Comparison of ENCODE assay signal across 25 cellular contexts in the genomic region with DNA sequence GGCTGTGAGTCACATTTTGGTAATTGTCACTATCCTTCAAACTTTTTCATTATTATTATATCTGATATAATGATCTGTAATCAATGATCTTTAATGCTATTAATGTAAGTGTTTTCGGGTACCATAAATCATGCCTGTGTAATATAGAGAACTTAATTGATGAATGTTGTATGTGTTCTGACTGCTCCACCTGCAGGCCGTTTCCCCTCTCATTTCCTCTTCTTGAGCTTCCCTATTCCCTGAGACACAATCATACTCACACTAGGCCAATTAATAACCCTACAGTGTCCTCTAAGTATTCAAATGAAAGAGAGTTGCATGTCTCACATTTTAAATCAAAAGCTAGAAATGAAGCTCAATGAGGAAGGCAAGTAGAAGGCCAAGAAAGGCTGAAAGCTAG.
A peak's percentile ranks its signal among the peaks of the same experiment; 100 is the strongest.
DNase-seq lines count a peak whose midpoint lies in the region; FAIRE-seq and TF ChIP-seq lines count a peak whose summit lies in the region.
"Had no signal": no experiment of that assay in that cellular context is flagged by ENCODE, and none has a peak within 500 bp of the region (broad histone marks: within the 10 kb centered on the region; RNA-seq: fewer than 3 reads in every experiment).

No MANE protein-coding gene starts in this region.

- H3F3A ChIP-seq in GM23248 (ENCODE audit: insufficient read depth): no peaks in the 10 kb centered on the region

- H2AFZ ChIP-seq in H1 (ENCODE audit: low read length) (no peak overlapping the region), GM23248 (no peak overlapping the region), trophoblast cell (ENCODE audit: insufficient read depth, low read length, poor library complexity) (no peak overlapping the region)

- H3K14ac ChIP-seq in H1 (ENCODE audit: insufficient read length): no peak overlapping the region
- H3K14ac ChIP-seq in trophoblast cell (ENCODE audit: low read length): no peak overlapping the region

- no peak overlapping the region for H3K56ac ChIP-seq in H1 (replicated peaks; ENCODE audit: insufficient read length, low read depth, low read length)

- H4K8ac ChIP-seq in H1 (ENCODE audit: extremely low read depth, insufficient read depth, low read length) (no peak overlapping the region), trophoblast cell (ENCODE audit: low read depth, low read length) (no peak overlapping the region)

- no peaks in the 10 kb centered on the region for H3K9me3 ChIP-seq in H1 (ENCODE audit: insufficient read depth in 2 of 2, low read depth in 1 of 2, low read length in 1 of 2)
- no peaks in the 10 kb centered on the region for H3K9me3 ChIP-seq in GM23248 (ENCODE audit: low read depth)
- H3K9me3 ChIP-seq in colonic mucosa: no peaks in the 10 kb centered on the region
- no peaks in the 10 kb centered on the region for H3K9me3 ChIP-seq in trophoblast cell (ENCODE audit: insufficient read depth, low read depth, low read length)
- H3K9me3 ChIP-seq: breast epithelium, heart right ventricle had no signal

- peak; percentile 2 for DNase-seq in COLO668 (lab: John Stamatoyannopoulos, UW; ENCODE audit: unreplicated experiment)
- no peak for DNase-seq in GM10266 (ENCODE audit: extremely low spot score)
- DNase-seq in NCI-H69 (lab: John Stamatoyannopoulos, UW): peak; percentile 50
- no peak for DNase-seq in H1 (ENCODE audit: low read depth in 1 of 2, low spot score in 2 of 2)
- DNase-seq in GM23248: no peak
- no peak for DNase-seq in colonic mucosa
- no peak for DNase-seq in superior temporal gyrus (ENCODE audit: extremely low spot score)
- DNase-seq in trophoblast cell: no peak
- DNase-seq: activated CD4-positive, alpha-beta T cell treated with anti-CD3 and anti-CD28 coated beads for 36 hours; activated naive CD4-positive, alpha-beta T cell treated with anti-CD3 and anti-CD28 coated beads for 36 hours; activated T-cell treated with anti-CD3 and anti-CD28 coated beads, Interleukin-2, amount 50 U/mL, for 4 hours; amniotic stem cell; CD4-positive, alpha-beta T cell; DMS153; heart right ventricle; left colon; naive B cell; NCI-H1694; NCI-H345; stimulated activated CD4-positive, alpha-beta T cell treated with anti-CD3 and anti-CD28 coated beads, Interleukin-4, amount 100 ng/mL, for 1 hour; stimulated activated naive CD4-positive, alpha-beta T cell had no signal

- H3K79me2 ChIP-seq in H1 (ENCODE audit: control insufficient read depth in 1 of 2, insufficient read depth in 2 of 2, low read length in 2 of 2) (no peaks in the 10 kb centered on the region), GM23248 (ENCODE audit: insufficient read depth) (no peaks in the 10 kb centered on the region), trophoblast cell (ENCODE audit: control insufficient read depth, insufficient read depth, low read length, poor library complexity) (no peaks in the 10 kb centered on the region)

- no peak overlapping the region for H2BK15ac ChIP-seq in H1 (ENCODE audit: low read length)

- no peaks in the 10 kb centered on the region for H3K23me2 ChIP-seq in H1 (ENCODE audit: low read depth, low read length)

- no peak overlapping the region for H3K4me3 ChIP-seq in H1 (ENCODE audit: extremely low read depth in 1 of 4, insufficient read depth in 2 of 4, low read depth in 3 of 4, low read length in 4 of 4)
- no peak overlapping the region for H3K4me3 ChIP-seq in GM23248
- H3K4me3 ChIP-seq in colonic mucosa: no peak overlapping the region
- no peak overlapping the region for H3K4me3 ChIP-seq in trophoblast cell (ENCODE audit: low read depth, low read length)
- H3K4me3 ChIP-seq: breast epithelium, GM12878, heart right ventricle, smooth muscle cell had no signal

- no peaks in the 10 kb centered on the region for H3K27me3 ChIP-seq in H1 (replicated peaks in 1 of 4; ENCODE audit: control insufficient read depth in 3 of 4, extremely low read depth in 1 of 4, insufficient read depth in 3 of 4, low read length in 3 of 4)
- H3K27me3 ChIP-seq in GM23248 (replicated peaks; ENCODE audit: insufficient read depth): no peaks in the 10 kb centered on the region
- H3K27me3 ChIP-seq in colonic mucosa: no peaks in the 10 kb centered on the region
- no peaks in the 10 kb centered on the region for H3K27me3 ChIP-seq in trophoblast cell (ENCODE audit: insufficient read depth, low read length)
- H3K27me3 ChIP-seq: breast epithelium, heart right ventricle had no signal

- in situ Hi-C loops in GM23248 (cut with MboI): no loop called here

- H3K4me2 ChIP-seq in H1 (ENCODE audit: insufficient read depth in 1 of 2, low read depth in 2 of 2, low read length in 2 of 2): no peak overlapping the region
- no peak overlapping the region for H3K4me2 ChIP-seq in GM23248 (ENCODE audit: unreplicated experiment)
- H3K4me2 ChIP-seq in trophoblast cell (ENCODE audit: low read length): no peak overlapping the region
- H3K4me2 ChIP-seq: smooth muscle cell had no signal

- no peak overlapping the region for H2BK20ac ChIP-seq in H1 (ENCODE audit: low read length)

- FAIRE-seq in H1 (lab: Jason Lieb, UNC): no peak
- FAIRE-seq: GM12878, TTC549 had no signal

- H3K4ac ChIP-seq in H1 (replicated peaks; ENCODE audit: insufficient read length, low read depth, low read length) (no peak overlapping the region), trophoblast cell (ENCODE audit: low read depth, low read length) (no peak overlapping the region)

- H2BK120ac ChIP-seq in H1 (replicated peaks; ENCODE audit: low read depth, low read length) (no peak overlapping the region), trophoblast cell (ENCODE audit: insufficient read depth, low read length, poor library complexity) (no peak overlapping the region)

- no peak overlapping the region for H3K18ac ChIP-seq in H1 (ENCODE audit: extremely low read depth, low read length)
- no peak overlapping the region for H3K18ac ChIP-seq in trophoblast cell (ENCODE audit: low read length)

- no peak for TF ChIP-seq EP300 in H1 (IDR thresholded peaks at IDR 0.05; ENCODE audit: borderline replicate concordance in 1 of 2, low read depth in 2 of 2, low read length in 2 of 2)

- intact Hi-C loops in colonic mucosa (cut with DNase I): no loop called here

- H4K12ac ChIP-seq in trophoblast cell (ENCODE audit: low read depth, low read length): no peak overlapping the region

- no peaks in the 10 kb centered on the region for H4K20me1 ChIP-seq in H1 (replicated peaks in 1 of 2; ENCODE audit: control insufficient read depth in 1 of 2, insufficient read depth in 2 of 2, low read length in 2 of 2)
- no peaks in the 10 kb centered on the region for H4K20me1 ChIP-seq in GM23248 (ENCODE audit: insufficient read depth)

- no peaks in the 10 kb centered on the region for H3K4me1 ChIP-seq in H1 (replicated peaks in 1 of 4; ENCODE audit: control insufficient read depth in 3 of 4, insufficient read depth in 4 of 4, low read length in 3 of 4)
- H3K4me1 ChIP-seq in GM23248 (ENCODE audit: insufficient read depth): peaks cover 10% of the 10 kb centered on the region; the same call in 1 of the 2 replicates
- no peaks in the 10 kb centered on the region for H3K4me1 ChIP-seq in colonic mucosa
- no peaks in the 10 kb centered on the region for H3K4me1 ChIP-seq in trophoblast cell (ENCODE audit: control insufficient read depth in 1 of 2, insufficient read depth in 2 of 2, low read length in 2 of 2)
- H3K4me1 ChIP-seq: breast epithelium had no signal

- peak; percentile 14 for TF ChIP-seq CTCF in GM10266 (IDR thresholded peaks at IDR 0.05; ENCODE audit: control insufficient read depth, insufficient read depth, low read depth, missing control alignments)
- TF ChIP-seq CTCF in H1 (IDR thresholded peaks at IDR 0.05; ENCODE audit: control extremely low read depth in 1 of 3, insufficient read depth in 1 of 3, low read depth in 1 of 3, low read length in 3 of 3): peak in 1 of 3 experiments; percentile 12; a peak in 2 of 4 replicates
- TF ChIP-seq CTCF in colonic mucosa (IDR thresholded peaks at IDR 0.05): no peak

- POLR2A ChIA-PET in H1 (lab: Charles Lee; ENCODE audit: partially characterized antibody): no interaction called here

- CTCF ChIA-PET in H1 (lab: Charles Lee; ENCODE audit: partially characterized antibody): interaction anchor here (1.0 to 1.8 kb wide), 9 partner anchors 11 to 302 kb away, joined by 3 to 5 read pairs (median 3); no protein-coding TSS in a partner anchor

- H3K23ac ChIP-seq in H1 (ENCODE audit: insufficient read length) (no peak overlapping the region), trophoblast cell (ENCODE audit: low read length) (no peak overlapping the region)

- H4K5ac ChIP-seq in H1 (ENCODE audit: insufficient read length, low read depth, low read length): no peak overlapping the region

- no peaks in the 10 kb centered on the region for H3K9me2 ChIP-seq in GM23248 (ENCODE audit: insufficient read depth)

- no peak overlapping the region for H4K91ac ChIP-seq in H1 (replicated peaks; ENCODE audit: insufficient read length, low read length)
- no peak overlapping the region for H4K91ac ChIP-seq in trophoblast cell (ENCODE audit: low read depth, low read length)

- no peak for TF ChIP-seq POLR2A in H1 (IDR thresholded peaks at IDR 0.05; ENCODE audit: control extremely low read depth in 1 of 2, low read depth in 2 of 2, low read length in 2 of 2)

- H2BK5ac ChIP-seq in H1 (ENCODE audit: low read depth, low read length): no peak overlapping the region
- no peak overlapping the region for H2BK5ac ChIP-seq in trophoblast cell (ENCODE audit: low read depth, low read length, poor library complexity)

- H3K36me3 ChIP-seq in H1 (ENCODE audit: control insufficient read depth in 2 of 4, insufficient read depth in 4 of 4, low read length in 3 of 4): no peaks in the 10 kb centered on the region
- H3K36me3 ChIP-seq in GM23248 (ENCODE audit: low read depth): no peaks in the 10 kb centered on the region
- no peaks in the 10 kb centered on the region for H3K36me3 ChIP-seq in colonic mucosa
- no peaks in the 10 kb centered on the region for H3K36me3 ChIP-seq in trophoblast cell (ENCODE audit: control insufficient read depth in 1 of 2, insufficient read depth in 2 of 2, low read length in 2 of 2)
- H3K36me3 ChIP-seq: breast epithelium, heart right ventricle had no signal

- 68% methylated on average over 2 of the region's 2 CpGs; no CpG with 5 or more reads in 1 of the 2 experiments for WGBS in H1 (ENCODE audit: extremely low coverage in 1 of 2, insufficient coverage in 1 of 2, insufficient read length in 1 of 2, insufficient replicate concordance in 2 of 2, low coverage in 1 of 2, low lambda C conversion rate in 2 of 2, missing lambda C conversion rate in 1 of 2), 2 experiments
- 87% methylated on average over 2 of the region's 2 CpGs for WGBS in GM23248 (ENCODE audit: low coverage in 1 of 2, low lambda C conversion rate in 2 of 2, missing lambda C conversion rate in 2 of 2), 2 experiments
- no CpG with 5 or more reads among the region's 2 CpGs for WGBS in trophoblast cell (ENCODE audit: extremely low coverage, insufficient coverage, insufficient read length)

- TF ChIP-seq RAD21 in H1 (IDR thresholded peaks at IDR 0.05 in 1 of 2, conservative IDR thresholded peaks at IDR 0.05 in 1 of 2; ENCODE audit: low read depth in 2 of 2, low read length in 2 of 2): peak; percentile 34 to 40

- no peak overlapping the region for H2BK12ac ChIP-seq in H1 (ENCODE audit: low read depth, low read length)
- H2BK12ac ChIP-seq in trophoblast cell (ENCODE audit: low read length): no peak overlapping the region

- no peak overlapping the region for H3K27ac ChIP-seq in H1 (ENCODE audit: low read depth, low read length)
- H3K27ac ChIP-seq in GM23248: no peak overlapping the region
- H3K27ac ChIP-seq in colonic mucosa: no peak overlapping the region
- no peak overlapping the region for H3K27ac ChIP-seq in trophoblast cell (ENCODE audit: low read depth, low read length)
- H3K27ac ChIP-seq: breast epithelium, heart right ventricle had no signal

- H2AK5ac ChIP-seq in H1 (ENCODE audit: low read depth, low read length): no peak overlapping the region
- H2AK5ac ChIP-seq in trophoblast cell (ENCODE audit: low read length): no peak overlapping the region

- H3K79me1 ChIP-seq in H1 (ENCODE audit: low read depth, low read length) (no peaks in the 10 kb centered on the region), trophoblast cell (ENCODE audit: low read length) (no peaks in the 10 kb centered on the region)

- no peak overlapping the region for H3K9ac ChIP-seq in H1 (replicated peaks in 1 of 4; ENCODE audit: extremely low read depth in 1 of 4, low read depth in 3 of 4, low read length in 3 of 4)
- no peak overlapping the region for H3K9ac ChIP-seq in GM23248
- H3K9ac ChIP-seq in colonic mucosa (ENCODE audit: low read depth in 2 of 2, low read length in 2 of 2): no peak overlapping the region
- no peak overlapping the region for H3K9ac ChIP-seq in trophoblast cell (ENCODE audit: low read length)

Comparison
In these comparisons a context has a peak if more than half of its experiments do, and no peak if none do; other contexts are left out.
1. DNase-seq: peak in COLO668 (single experiment) and NCI-H69 (single experiment); none in GM10266 (single experiment), H1 (0 of 2), GM23248 (single experiment), colonic mucosa (single experiment), superior temporal gyrus (single experiment) and trophoblast cell (0 of 2).